Comparison of ENCODE assay signal across 1 cellular context in the genomic region with DNA sequence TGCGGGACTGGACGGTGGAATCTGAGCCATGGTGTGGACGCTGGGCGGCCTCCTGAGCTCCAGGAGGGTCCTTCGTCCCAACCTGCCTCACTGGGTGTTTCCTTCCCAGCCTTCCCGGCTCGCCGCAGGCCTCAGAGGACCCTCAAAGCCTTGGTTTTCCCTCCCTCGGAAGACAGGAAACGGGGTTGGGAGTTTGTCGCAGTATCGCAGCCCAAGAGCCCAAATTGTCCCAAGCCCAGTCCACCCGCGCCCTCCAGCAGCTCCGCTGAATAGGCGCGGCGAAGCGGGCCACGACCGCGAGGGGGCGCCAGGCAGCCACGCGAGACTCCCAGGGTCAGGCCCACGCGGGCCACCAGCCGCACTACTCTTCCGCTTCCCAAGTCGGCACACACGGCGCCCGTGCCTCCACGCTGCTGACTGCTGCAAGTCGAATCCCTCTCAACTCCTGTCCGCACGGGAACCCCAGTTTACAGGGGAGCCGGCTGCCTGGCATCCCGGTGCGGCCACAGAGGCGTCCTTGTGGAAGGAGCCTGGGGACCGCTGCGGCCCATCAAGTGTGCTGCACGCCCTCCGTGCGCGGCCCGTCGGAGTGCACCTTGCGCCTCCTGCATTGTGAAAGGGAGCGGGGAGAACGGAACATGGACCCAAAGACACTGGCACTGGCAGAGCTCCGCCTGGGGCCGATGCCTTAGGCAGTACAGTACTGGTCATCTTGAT.
TF ChIP-seq lines count a peak whose summit lies in the region.

No MANE protein-coding gene starts in this region.

TF ChIP-seq in K562, 482 proteins besides CTCF, POLR2A, EP300 and RAD21 (continued from another document and continues in another):
- TF ChIP-seq, protein P1, sequence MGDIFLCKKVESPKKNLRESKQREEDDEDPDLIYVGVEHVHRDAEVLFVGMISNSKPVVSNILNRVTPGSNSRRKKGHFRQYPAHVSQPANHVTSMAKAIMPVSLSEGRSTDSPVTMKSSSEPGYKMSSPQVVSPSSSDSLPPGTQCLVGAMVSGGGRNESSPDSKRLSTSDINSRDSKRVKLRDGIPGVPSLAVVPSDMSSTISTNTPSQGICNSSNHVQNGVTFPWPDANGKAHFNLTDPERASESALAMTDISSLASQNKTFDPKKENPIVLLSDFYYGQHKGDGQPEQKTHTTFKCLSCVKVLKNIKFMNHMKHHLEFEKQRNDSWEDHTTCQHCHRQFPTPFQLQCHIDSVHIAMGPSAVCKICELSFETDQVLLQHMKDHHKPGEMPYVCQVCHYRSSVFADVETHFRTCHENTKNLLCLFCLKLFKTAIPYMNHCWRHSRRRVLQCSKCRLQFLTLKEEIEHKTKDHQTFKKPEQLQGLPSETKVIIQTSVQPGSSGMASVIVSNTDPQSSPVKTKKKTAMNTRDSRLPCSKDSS (IDR thresholded peaks at IDR 0.05; ENCODE audit: low read depth, partially characterized antibody), result no peak
- TF ChIP-seq, protein P2, sequence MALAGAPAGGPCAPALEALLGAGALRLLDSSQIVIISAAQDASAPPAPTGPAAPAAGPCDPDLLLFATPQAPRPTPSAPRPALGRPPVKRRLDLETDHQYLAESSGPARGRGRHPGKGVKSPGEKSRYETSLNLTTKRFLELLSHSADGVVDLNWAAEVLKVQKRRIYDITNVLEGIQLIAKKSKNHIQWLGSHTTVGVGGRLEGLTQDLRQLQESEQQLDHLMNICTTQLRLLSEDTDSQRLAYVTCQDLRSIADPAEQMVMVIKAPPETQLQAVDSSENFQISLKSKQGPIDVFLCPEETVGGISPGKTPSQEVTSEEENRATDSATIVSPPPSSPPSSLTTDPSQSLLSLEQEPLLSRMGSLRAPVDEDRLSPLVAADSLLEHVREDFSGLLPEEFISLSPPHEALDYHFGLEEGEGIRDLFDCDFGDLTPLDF (CRISPR knock-in tag; IDR thresholded peaks at IDR 0.05), result peak; percentile 68; the same call in 1 of the 2 replicates
- TF ChIP-seq ZC3H11A (IDR thresholded peaks at IDR 0.05; ENCODE audit: low read depth, low read length), result 0 out of 2 replicates have a peak, but pooled peaks have one; percentile 19
- no peak for TF ChIP-seq CBFA2T2 (conservative IDR thresholded peaks at IDR 0.05)
- TF ChIP-seq KLF16 (IDR thresholded peaks at IDR 0.05), result 0 out of 2 replicates have a peak, but pooled peaks have one; percentile 59
- TF ChIP-seq NR3C1 (CRISPR knock-in tag; IDR thresholded peaks at IDR 0.05), result peak; percentile 56; the same call in 1 of the 2 replicates
- TF ChIP-seq, protein P3, sequence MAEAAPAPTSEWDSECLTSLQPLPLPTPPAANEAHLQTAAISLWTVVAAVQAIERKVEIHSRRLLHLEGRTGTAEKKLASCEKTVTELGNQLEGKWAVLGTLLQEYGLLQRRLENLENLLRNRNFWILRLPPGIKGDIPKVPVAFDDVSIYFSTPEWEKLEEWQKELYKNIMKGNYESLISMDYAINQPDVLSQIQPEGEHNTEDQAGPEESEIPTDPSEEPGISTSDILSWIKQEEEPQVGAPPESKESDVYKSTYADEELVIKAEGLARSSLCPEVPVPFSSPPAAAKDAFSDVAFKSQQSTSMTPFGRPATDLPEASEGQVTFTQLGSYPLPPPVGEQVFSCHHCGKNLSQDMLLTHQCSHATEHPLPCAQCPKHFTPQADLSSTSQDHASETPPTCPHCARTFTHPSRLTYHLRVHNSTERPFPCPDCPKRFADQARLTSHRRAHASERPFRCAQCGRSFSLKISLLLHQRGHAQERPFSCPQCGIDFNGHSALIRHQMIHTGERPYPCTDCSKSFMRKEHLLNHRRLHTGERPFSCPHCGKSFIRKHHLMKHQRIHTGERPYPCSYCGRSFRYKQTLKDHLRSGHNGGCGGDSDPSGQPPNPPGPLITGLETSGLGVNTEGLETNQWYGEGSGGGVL (CRISPR knock-in tag; IDR thresholded peaks at IDR 0.05), result no peak
- TF ChIP-seq, protein P4, sequence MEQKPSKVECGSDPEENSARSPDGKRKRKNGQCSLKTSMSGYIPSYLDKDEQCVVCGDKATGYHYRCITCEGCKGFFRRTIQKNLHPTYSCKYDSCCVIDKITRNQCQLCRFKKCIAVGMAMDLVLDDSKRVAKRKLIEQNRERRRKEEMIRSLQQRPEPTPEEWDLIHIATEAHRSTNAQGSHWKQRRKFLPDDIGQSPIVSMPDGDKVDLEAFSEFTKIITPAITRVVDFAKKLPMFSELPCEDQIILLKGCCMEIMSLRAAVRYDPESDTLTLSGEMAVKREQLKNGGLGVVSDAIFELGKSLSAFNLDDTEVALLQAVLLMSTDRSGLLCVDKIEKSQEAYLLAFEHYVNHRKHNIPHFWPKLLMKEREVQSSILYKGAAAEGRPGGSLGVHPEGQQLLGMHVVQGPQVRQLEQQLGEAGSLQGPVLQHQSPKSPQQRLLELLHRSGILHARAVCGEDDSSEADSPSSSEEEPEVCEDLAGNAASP (IDR thresholded peaks at IDR 0.05), result no peak
- TF ChIP-seq, protein P5, sequence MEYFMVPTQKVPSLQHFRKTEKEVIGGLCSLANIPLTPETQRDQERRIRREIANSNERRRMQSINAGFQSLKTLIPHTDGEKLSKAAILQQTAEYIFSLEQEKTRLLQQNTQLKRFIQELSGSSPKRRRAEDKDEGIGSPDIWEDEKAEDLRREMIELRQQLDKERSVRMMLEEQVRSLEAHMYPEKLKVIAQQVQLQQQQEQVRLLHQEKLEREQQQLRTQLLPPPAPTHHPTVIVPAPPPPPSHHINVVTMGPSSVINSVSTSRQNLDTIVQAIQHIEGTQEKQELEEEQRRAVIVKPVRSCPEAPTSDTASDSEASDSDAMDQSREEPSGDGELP (CRISPR knock-in tag; IDR thresholded peaks at IDR 0.05; ENCODE audit: borderline replicate concordance), result peak; percentile 70
- TF ChIP-seq ZBED1 (IDR thresholded peaks at IDR 0.05), result no peak
- TF ChIP-seq COPS2 (conservative IDR thresholded peaks at IDR 0.05), result no peak
- peak; percentile 69 for TF ChIP-seq ATF7 (IDR thresholded peaks at IDR 0.05)
- no peak for TF ChIP-seq ZNF324 (CRISPR knock-in tag; IDR thresholded peaks at IDR 0.05)
- TF ChIP-seq ETV5 (CRISPR knock-in tag; IDR thresholded peaks at IDR 0.05; ENCODE audit: low read depth), result peak; percentile 88
- TF ChIP-seq, protein P6, sequence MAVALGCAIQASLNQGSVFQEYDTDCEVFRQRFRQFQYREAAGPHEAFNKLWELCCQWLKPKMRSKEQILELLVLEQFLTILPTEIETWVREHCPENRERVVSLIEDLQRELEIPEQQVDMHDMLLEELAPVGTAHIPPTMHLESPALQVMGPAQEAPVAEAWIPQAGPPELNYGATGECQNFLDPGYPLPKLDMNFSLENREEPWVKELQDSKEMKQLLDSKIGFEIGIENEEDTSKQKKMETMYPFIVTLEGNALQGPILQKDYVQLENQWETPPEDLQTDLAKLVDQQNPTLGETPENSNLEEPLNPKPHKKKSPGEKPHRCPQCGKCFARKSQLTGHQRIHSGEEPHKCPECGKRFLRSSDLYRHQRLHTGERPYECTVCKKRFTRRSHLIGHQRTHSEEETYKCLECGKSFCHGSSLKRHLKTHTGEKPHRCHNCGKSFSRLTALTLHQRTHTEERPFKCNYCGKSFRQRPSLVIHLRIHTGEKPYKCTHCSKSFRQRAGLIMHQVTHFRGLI (CRISPR knock-in tag; IDR thresholded peaks at IDR 0.05), result no peak
- TF ChIP-seq HNRNPLL (IDR thresholded peaks at IDR 0.05; ENCODE audit: low read depth, low read length, poor library complexity, severe bottlenecking), result peak; percentile 33
- TF ChIP-seq, protein P7, sequence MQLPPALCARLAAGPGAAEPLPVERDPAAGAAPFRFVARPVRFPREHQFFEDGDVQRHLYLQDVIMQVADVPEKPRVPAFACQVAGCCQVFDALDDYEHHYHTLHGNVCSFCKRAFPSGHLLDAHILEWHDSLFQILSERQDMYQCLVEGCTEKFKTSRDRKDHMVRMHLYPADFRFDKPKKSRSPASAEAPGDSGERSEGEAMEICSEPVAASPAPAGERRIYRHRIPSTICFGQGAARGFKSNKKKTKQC (CRISPR knock-in tag; IDR thresholded peaks at IDR 0.05), result peak; percentile 82
- TF ChIP-seq, protein P8, sequence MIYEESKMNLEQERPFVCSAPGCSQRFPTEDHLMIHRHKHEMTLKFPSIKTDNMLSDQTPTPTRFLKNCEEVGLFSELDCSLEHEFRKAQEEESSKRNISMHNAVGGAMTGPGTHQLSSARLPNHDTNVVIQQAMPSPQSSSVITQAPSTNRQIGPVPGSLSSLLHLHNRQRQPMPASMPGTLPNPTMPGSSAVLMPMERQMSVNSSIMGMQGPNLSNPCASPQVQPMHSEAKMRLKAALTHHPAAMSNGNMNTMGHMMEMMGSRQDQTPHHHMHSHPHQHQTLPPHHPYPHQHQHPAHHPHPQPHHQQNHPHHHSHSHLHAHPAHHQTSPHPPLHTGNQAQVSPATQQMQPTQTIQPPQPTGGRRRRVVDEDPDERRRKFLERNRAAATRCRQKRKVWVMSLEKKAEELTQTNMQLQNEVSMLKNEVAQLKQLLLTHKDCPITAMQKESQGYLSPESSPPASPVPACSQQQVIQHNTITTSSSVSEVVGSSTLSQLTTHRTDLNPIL (CRISPR knock-in tag; IDR thresholded peaks at IDR 0.05), result no peak
- TF ChIP-seq, protein P9, sequence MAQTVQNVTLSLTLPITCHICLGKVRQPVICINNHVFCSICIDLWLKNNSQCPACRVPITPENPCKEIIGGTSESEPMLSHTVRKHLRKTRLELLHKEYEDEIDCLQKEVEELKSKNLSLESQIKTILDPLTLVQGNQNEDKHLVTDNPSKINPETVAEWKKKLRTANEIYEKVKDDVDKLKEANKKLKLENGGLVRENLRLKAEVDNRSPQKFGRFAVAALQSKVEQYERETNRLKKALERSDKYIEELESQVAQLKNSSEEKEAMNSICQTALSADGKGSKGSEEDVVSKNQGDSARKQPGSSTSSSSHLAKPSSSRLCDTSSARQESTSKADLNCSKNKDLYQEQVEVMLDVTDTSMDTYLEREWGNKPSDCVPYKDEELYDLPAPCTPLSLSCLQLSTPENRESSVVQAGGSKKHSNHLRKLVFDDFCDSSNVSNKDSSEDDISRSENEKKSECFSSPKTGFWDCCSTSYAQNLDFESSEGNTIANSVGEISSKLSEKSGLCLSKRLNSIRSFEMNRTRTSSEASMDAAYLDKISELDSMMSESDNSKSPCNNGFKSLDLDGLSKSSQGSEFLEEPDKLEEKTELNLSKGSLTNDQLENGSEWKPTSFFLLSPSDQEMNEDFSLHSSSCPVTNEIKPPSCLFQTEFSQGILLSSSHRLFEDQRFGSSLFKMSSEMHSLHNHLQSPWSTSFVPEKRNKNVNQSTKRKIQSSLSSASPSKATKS (CRISPR knock-in tag; IDR thresholded peaks at IDR 0.05), result no peak
- no peak for TF ChIP-seq PTBP1 (IDR thresholded peaks at IDR 0.05; ENCODE audit: low read depth, low read length)
- TF ChIP-seq, protein P10, sequence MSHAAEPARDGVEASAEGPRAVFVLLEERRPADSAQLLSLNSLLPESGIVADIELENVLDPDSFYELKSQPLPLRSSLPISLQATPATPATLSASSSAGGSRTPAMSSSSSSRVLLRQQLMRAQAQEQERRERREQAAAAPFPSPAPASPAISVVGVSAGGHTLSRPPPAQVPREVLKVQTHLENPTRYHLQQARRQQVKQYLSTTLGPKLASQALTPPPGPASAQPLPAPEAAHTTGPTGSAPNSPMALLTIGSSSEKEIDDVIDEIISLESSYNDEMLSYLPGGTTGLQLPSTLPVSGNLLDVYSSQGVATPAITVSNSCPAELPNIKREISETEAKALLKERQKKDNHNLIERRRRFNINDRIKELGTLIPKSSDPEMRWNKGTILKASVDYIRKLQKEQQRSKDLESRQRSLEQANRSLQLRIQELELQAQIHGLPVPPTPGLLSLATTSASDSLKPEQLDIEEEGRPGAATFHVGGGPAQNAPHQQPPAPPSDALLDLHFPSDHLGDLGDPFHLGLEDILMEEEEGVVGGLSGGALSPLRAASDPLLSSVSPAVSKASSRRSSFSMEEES (CRISPR knock-in tag; IDR thresholded peaks at IDR 0.05), result no peak
- TF ChIP-seq JUND (IDR thresholded peaks at IDR 0.05; ENCODE audit: borderline replicate concordance, low read depth, low read length), result peak; percentile 64
- TF ChIP-seq JUND (tag; IDR thresholded peaks at IDR 0.05; ENCODE audit: borderline replicate concordance, low read depth, low read length), result peak; percentile 54; the same call in 1 of the 3 replicates
- no peak for TF ChIP-seq ZNF143 (CRISPR knock-in tag; IDR thresholded peaks at IDR 0.05)
- TF ChIP-seq JUNB (CRISPR knock-in tag; conservative IDR thresholded peaks at IDR 0.05), result no peak
- peak in 1 of 2 experiments; percentile 48; a peak in 1 of 4 replicates for TF ChIP-seq TRIM24 (IDR thresholded peaks at IDR 0.05)
- TF ChIP-seq SLC30A9 (CRISPR knock-in tag; IDR thresholded peaks at IDR 0.05), result no peak
- peak; percentile 73 for TF ChIP-seq RNF2 (IDR thresholded peaks at IDR 0.05)
- TF ChIP-seq, protein P11, sequence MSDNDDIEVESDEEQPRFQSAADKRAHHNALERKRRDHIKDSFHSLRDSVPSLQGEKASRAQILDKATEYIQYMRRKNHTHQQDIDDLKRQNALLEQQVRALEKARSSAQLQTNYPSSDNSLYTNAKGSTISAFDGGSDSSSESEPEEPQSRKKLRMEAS (CRISPR knock-in tag; IDR thresholded peaks at IDR 0.05), result peak; percentile 74
- peak; percentile 79 for TF ChIP-seq CXXC5 (CRISPR knock-in tag; IDR thresholded peaks at IDR 0.05)
- no peak for TF ChIP-seq ESRRB (CRISPR knock-in tag; IDR thresholded peaks at IDR 0.05; ENCODE audit: borderline replicate concordance)
- TF ChIP-seq, protein P12, sequence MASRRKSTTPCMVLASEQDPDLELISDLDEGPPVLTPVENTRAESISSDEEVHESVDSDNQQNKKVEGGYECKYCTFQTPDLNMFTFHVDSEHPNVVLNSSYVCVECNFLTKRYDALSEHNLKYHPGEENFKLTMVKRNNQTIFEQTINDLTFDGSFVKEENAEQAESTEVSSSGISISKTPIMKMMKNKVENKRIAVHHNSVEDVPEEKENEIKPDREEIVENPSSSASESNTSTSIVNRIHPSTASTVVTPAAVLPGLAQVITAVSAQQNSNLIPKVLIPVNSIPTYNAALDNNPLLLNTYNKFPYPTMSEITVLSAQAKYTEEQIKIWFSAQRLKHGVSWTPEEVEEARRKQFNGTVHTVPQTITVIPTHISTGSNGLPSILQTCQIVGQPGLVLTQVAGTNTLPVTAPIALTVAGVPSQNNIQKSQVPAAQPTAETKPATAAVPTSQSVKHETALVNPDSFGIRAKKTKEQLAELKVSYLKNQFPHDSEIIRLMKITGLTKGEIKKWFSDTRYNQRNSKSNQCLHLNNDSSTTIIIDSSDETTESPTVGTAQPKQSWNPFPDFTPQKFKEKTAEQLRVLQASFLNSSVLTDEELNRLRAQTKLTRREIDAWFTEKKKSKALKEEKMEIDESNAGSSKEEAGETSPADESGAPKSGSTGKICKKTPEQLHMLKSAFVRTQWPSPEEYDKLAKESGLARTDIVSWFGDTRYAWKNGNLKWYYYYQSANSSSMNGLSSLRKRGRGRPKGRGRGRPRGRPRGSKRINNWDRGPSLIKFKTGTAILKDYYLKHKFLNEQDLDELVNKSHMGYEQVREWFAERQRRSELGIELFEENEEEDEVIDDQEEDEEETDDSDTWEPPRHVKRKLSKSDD (conservative IDR thresholded peaks at IDR 0.05; ENCODE audit: low read length), result 0 out of 2 replicates have a peak, but pooled peaks have one; percentile 65
- no peak for TF ChIP-seq KLF6 (CRISPR knock-in tag; IDR thresholded peaks at IDR 0.05; ENCODE audit: borderline replicate concordance)
- TF ChIP-seq ZNF174 (CRISPR knock-in tag; IDR thresholded peaks at IDR 0.05), result no peak
- TF ChIP-seq POLR2AphosphoS5 (IDR thresholded peaks at IDR 0.05; ENCODE audit: control insufficient read depth, insufficient read depth, low read depth, low read length), result no peak
- TF ChIP-seq ARID1B (IDR thresholded peaks at IDR 0.05), result peak; percentile 49; the same call in 1 of the 2 replicates
- no peak; the same call in 1 of the 2 replicates for TF ChIP-seq NBN (IDR thresholded peaks at IDR 0.05; ENCODE audit: low read depth)
- TF ChIP-seq BHLHE40 (IDR thresholded peaks at IDR 0.05; ENCODE audit: low read length), result peak; percentile 85
